In the genomic region with DNA sequence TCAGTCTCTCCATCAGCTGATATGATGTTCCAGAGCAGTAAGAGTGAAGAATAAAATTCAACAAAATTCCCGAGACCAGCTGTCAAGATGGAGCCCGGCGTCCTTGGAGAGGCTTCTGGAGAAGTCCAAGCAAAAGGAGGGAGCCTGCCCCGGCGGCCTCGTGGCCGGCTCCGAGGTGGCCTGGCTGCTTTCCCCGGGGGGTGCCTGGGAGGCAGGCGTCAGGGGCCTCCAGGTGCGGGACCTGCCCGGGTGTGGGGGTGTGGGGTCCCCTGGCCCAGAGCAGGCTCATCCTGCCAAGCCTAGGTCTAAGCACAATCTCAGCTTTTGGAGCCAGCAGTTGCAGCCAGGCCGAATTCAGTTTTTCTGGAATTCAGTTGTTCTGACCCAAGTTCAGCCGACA, we compare ENCODE assay signal across 28 cellular contexts.
"Had no signal": no experiment of that assay in that cellular context is flagged by ENCODE, and none has a peak within 500 bp of the region (broad histone marks: within the 10 kb centered on the region; RNA-seq: fewer than 3 reads in every experiment).

No MANE protein-coding gene starts in this region.

- ATAC-seq: effector memory CD8-positive, alpha-beta T cell; esophagus mucosa; foreskin keratinocyte; gastrocnemius medialis; gastroesophageal sphincter; heart left ventricle; heart right ventricle had no signal

- H3K4me1 ChIP-seq: colonic mucosa, esophagus muscularis mucosa, gastrocnemius medialis, gastroesophageal sphincter, heart left ventricle, heart right ventricle had no signal

- H3K27me3 ChIP-seq: colonic mucosa, dorsolateral prefrontal cortex, esophagus muscularis mucosa, esophagus squamous epithelium, foreskin keratinocyte, gastrocnemius medialis, gastroesophageal sphincter, heart left ventricle, heart right ventricle had no signal

- H3K9me3 ChIP-seq: colonic mucosa, esophagus muscularis mucosa, esophagus squamous epithelium, gastrocnemius medialis, gastroesophageal sphincter, heart left ventricle, heart right ventricle had no signal

- H3K36me3 ChIP-seq: colonic mucosa, esophagus muscularis mucosa, esophagus squamous epithelium, gastrocnemius medialis, gastroesophageal sphincter, heart left ventricle, heart right ventricle had no signal

- FAIRE-seq: colon, endometrium, endothelial cell of umbilical vein, frontal cortex had no signal

- DNase-seq: colonic mucosa; cortex of kidney; dermis blood vessel endothelial cell; dorsolateral prefrontal cortex; effector CD4-positive, alpha-beta T cell; effector CD8-positive, alpha-beta T cell; effector memory CD4-positive, alpha-beta T cell; effector memory CD8-positive, alpha-beta T cell; endodermal cell; erythroblast; esophagus squamous epithelium; foreskin fibroblast; foreskin keratinocyte; foreskin melanocyte; gastrocnemius medialis; glutamatergic neuron; head of caudate nucleus; heart left ventricle; heart right ventricle had no signal

- H3K27ac ChIP-seq: colonic mucosa, coronary artery, dorsolateral prefrontal cortex, epithelial cell of prostate, esophagus muscularis mucosa, esophagus squamous epithelium, foreskin keratinocyte, gastrocnemius medialis, gastroesophageal sphincter, heart left ventricle, heart right ventricle had no signal

- H3K4me3 ChIP-seq: colonic mucosa, coronary artery, dorsolateral prefrontal cortex, esophagus muscularis mucosa, esophagus squamous epithelium, gastrocnemius medialis, gastroesophageal sphincter, heart left ventricle, heart right ventricle had no signal
